Comparison of ENCODE assay signal across 9 cellular contexts in genomic region chr5:100852988-100853449, GRCh38. TPM values are rescaled to one million over a fixed set of nuclear protein-coding genes. Genes with fewer than 3 reads are reported as not detected.
A peak's percentile ranks its signal among the peaks of the same experiment; 100 is the strongest.
DNase-seq lines count a peak whose midpoint lies in the region; ATAC-seq, FAIRE-seq and TF ChIP-seq lines count a peak whose summit lies in the region.
"Had no signal": no experiment of that assay in that cellular context is flagged by ENCODE, and none has a peak within 500 bp of the region (broad histone marks: within the 10 kb centered on the region; RNA-seq: fewer than 3 reads in every experiment).

No MANE protein-coding gene starts in this region.

- DNase-seq in GM12891 (ENCODE audit: insufficient read length, low spot score) (no peak), K562 (ENCODE audit: extremely low read depth in 1 of 4, low spot score in 3 of 4) (no peak), H9 (no peak), right cardiac atrium (no peak), NCI-H1048 (lab: John Stamatoyannopoulos, UW) (no peak)
- no peak for DNase-seq in stimulated activated naive CD4-positive, alpha-beta T cell treated with Interleukin-2 at 50 U/mL for 16 hours (lab: John Stamatoyannopoulos, UW)

- H3K4me1 ChIP-seq in K562 (replicated peaks in 1 of 2; ENCODE audit: control insufficient read depth in 2 of 2, insufficient read depth in 2 of 2, low read length in 2 of 2) (no peaks in the 10 kb centered on the region), H9 (ENCODE audit: insufficient read depth, low read length) (no peaks in the 10 kb centered on the region), right cardiac atrium (ENCODE audit: control insufficient read depth, insufficient read depth, low read length) (no peaks in the 10 kb centered on the region)

- H3K9me3 ChIP-seq in K562 (replicated peaks; ENCODE audit: control insufficient read depth, insufficient read depth, low read depth, low read length) (no peaks in the 10 kb centered on the region), H9 (ENCODE audit: control insufficient read depth, low read depth, low read length) (no peaks in the 10 kb centered on the region), right cardiac atrium (ENCODE audit: control insufficient read depth, low read length) (no peaks in the 10 kb centered on the region)

- H2BK15ac ChIP-seq in H9 (ENCODE audit: low read depth, low read length), result no peak overlapping the region

- H3K79me1 ChIP-seq in H9 (ENCODE audit: insufficient read depth, low read depth, low read length, poor library complexity, severe bottlenecking), result no peaks in the 10 kb centered on the region

- CTCF ChIA-PET in K562 (lab: Yijun Ruan, JAX; ENCODE audit: low intra/inter-chr PET ratio), result no interaction called here

- TF ChIP-seq CTCF in K562 (IDR thresholded peaks at IDR 0.05 in 2 of 3, conservative IDR thresholded peaks at IDR 0.05 in 1 of 3; ENCODE audit: insufficient read depth in 2 of 3, low read depth in 1 of 3, low read length in 3 of 3) (no peak), H9 (conservative IDR thresholded peaks at IDR 0.05) (no peak)

- H2BK20ac ChIP-seq in H9 (ENCODE audit: low read depth, low read length, poor library complexity, severe bottlenecking), result no peak overlapping the region

- no peak overlapping the region for H3K56ac ChIP-seq in H9 (ENCODE audit: insufficient read length, low read depth, low read length)

- no peak overlapping the region for H3K4me3 ChIP-seq in K562
- no peak overlapping the region for H3K4me3 ChIP-seq in right cardiac atrium (ENCODE audit: low read length)

- H2AK5ac ChIP-seq in H9 (ENCODE audit: insufficient read length, low read length), result no peak overlapping the region

- H4K91ac ChIP-seq in H9 (ENCODE audit: insufficient read length, low read depth, low read length), result no peak overlapping the region

- H3K79me2 ChIP-seq in K562 (ENCODE audit: control insufficient read depth, insufficient read depth, low read length) (no peaks in the 10 kb centered on the region), H9 (ENCODE audit: insufficient read depth, low read length) (no peaks in the 10 kb centered on the region)

- no peaks in the 10 kb centered on the region for H3K4me1 Mint-ChIP-seq in H9

- H3K9me3 Mint-ChIP-seq in H9, result no peaks in the 10 kb centered on the region

- H3K9ac ChIP-seq in K562 (ENCODE audit: insufficient read depth in 1 of 2, low read depth in 2 of 2, low read length in 2 of 2) (no peak overlapping the region), H9 (ENCODE audit: extremely low read depth, insufficient read length, low read length) (no peak overlapping the region)

- no TSS peak for BruUV-seq in K562 (replicated peaks; lab: Mats Ljungman, UMichigan)

- ATAC-seq in GM21381 (IDR thresholded peaks at IDR 0.05; ENCODE audit: unreplicated experiment), result peak; percentile 96
- ATAC-seq in HG03460 (IDR thresholded peaks at IDR 0.05; ENCODE audit: unreplicated experiment), result peak; percentile 96
- no peak for ATAC-seq in K562
- no peak for ATAC-seq in right cardiac atrium

- no peak overlapping the region for H3K4me3 Mint-ChIP-seq in H9

- H3K27ac Mint-ChIP-seq in H9, result no peak overlapping the region

- H2BK12ac ChIP-seq in H9 (ENCODE audit: insufficient read length, low read depth, low read length), result no peak overlapping the region

- H3K4me2 ChIP-seq in K562 (ENCODE audit: insufficient read depth, low read length), result no peak overlapping the region
- no peak overlapping the region for H3K4me2 ChIP-seq in H9 (ENCODE audit: insufficient read depth, insufficient read length, low read length)

- no peak overlapping the region for H3T11ph ChIP-seq in H9 (ENCODE audit: low read length)

- H3K23ac ChIP-seq in H9 (ENCODE audit: insufficient read length, low read depth, low read length), result no peak overlapping the region

- H2BK5ac ChIP-seq in H9 (ENCODE audit: insufficient read length, low read length), result no peak overlapping the region

- FAIRE-seq in GM12891 (lab: Jason Lieb, UNC), result peak; percentile 92
- no peak for FAIRE-seq in K562 (lab: Jason Lieb, UNC)

- no peaks in the 10 kb centered on the region for H4K20me1 ChIP-seq in K562 (replicated peaks; ENCODE audit: control insufficient read depth, insufficient read depth, low read length)
- H4K20me1 ChIP-seq in H9 (ENCODE audit: control insufficient read depth, insufficient read depth, insufficient read length), result no peaks in the 10 kb centered on the region

- no peak for TF ChIP-seq RAD21 in K562 (CRISPR knock-in tag; conservative IDR thresholded peaks at IDR 0.05 in 1 of 2, IDR thresholded peaks at IDR 0.05 in 1 of 2)

- TF ChIP-seq EP300 in K562 (IDR thresholded peaks at IDR 0.05; ENCODE audit: low read length), result no peak

- H3K14ac ChIP-seq in H9 (ENCODE audit: insufficient read depth, low read length), result no peak overlapping the region

- H4K8ac ChIP-seq in H9 (replicated peaks; ENCODE audit: insufficient read length, low read depth, low read length), result no peak overlapping the region

- no peak overlapping the region for H2BK120ac ChIP-seq in H9 (ENCODE audit: low read depth, low read length, poor library complexity, severe bottlenecking)

- in situ Hi-C loops in K562 (cut with MboI), result no loop called here

- H3K27ac ChIP-seq in K562 (ENCODE audit: extremely low read depth, low read depth, low read length), result no peak overlapping the region
- H3K27ac ChIP-seq in H9 (ENCODE audit: insufficient read length, low read depth, low read length), result no peak overlapping the region
- H3K27ac ChIP-seq in right cardiac atrium (ENCODE audit: low read length), result no peak overlapping the region
- H3K27ac ChIP-seq: VCaP had no signal

- no peak overlapping the region for H2AFZ ChIP-seq in K562 (ENCODE audit: low read depth, low read length)
- H2AFZ ChIP-seq in H9 (ENCODE audit: low read length), result no peak overlapping the region

- POLR2A ChIA-PET in K562 (lab: Yijun Ruan, JAX), result no interaction called here

- no peaks in the 10 kb centered on the region for H3K27me3 ChIP-seq in K562 (ENCODE audit: control insufficient read depth in 2 of 2, insufficient read depth in 2 of 2, low read length in 2 of 2)
- H3K27me3 ChIP-seq in H9 (ENCODE audit: insufficient read depth, low read length), result no peaks in the 10 kb centered on the region
- H3K27me3 ChIP-seq in right cardiac atrium (ENCODE audit: control insufficient read depth, insufficient read depth), result no peaks in the 10 kb centered on the region

- H3K36me3 Mint-ChIP-seq in H9 (ENCODE audit: insufficient read depth in 1 of 3, low read depth in 3 of 3), result no peaks in the 10 kb centered on the region

- TF ChIP-seq POLR2A in GM12891 (IDR thresholded peaks at IDR 0.05; ENCODE audit: low read depth, low read length), result no peak
- TF ChIP-seq POLR2A in K562 (conservative IDR thresholded peaks at IDR 0.05), result no peak

- no peaks in the 10 kb centered on the region for H3K9me1 ChIP-seq in K562 (ENCODE audit: control insufficient read depth, insufficient read depth, low read length)

- intact Hi-C loops in K562 (cut with micrococcal nuclease) (no loop called here), right cardiac atrium (cut with DNase I) (no loop called here)

- H3K4ac ChIP-seq in H9 (ENCODE audit: low read depth, low read length), result no peak overlapping the region

- H3K23me2 ChIP-seq in H9 (ENCODE audit: insufficient read length, low read depth, low read length, poor library complexity, severe bottlenecking), result no peaks in the 10 kb centered on the region

- no peak overlapping the region for H3K18ac ChIP-seq in H9 (ENCODE audit: insufficient read length, low read depth, low read length)

- no peaks in the 10 kb centered on the region for H3K27me3 Mint-ChIP-seq in H9 (ENCODE audit: low read depth)

- 6% methylated on average over 3 of the region's 3 CpGs for WGBS in K562 (ENCODE audit: insufficient coverage, low coverage, missing lambda C conversion rate)
- no CpG with 5 or more reads among the region's 3 CpGs for WGBS in H9 (ENCODE audit: extremely low coverage, insufficient read length, low lambda C conversion rate)
- 76% methylated on average over 3 of the region's 3 CpGs for WGBS in right cardiac atrium

- H4K5ac ChIP-seq in H9 (ENCODE audit: insufficient read length, low read depth, low read length), result no peak overlapping the region

- H3K36me3 ChIP-seq in K562 (ENCODE audit: control insufficient read depth, insufficient read depth, low read length), result no peaks in the 10 kb centered on the region

TF ChIP-seq in GM12891, 5 proteins besides CTCF, POLR2A, EP300 and RAD21:
- TF ChIP-seq SPI1 (IDR thresholded peaks at IDR 0.05; ENCODE audit: low read depth, low read length) (peak; percentile 94), POU2F2 (IDR thresholded peaks at IDR 0.05; ENCODE audit: low read depth, low read length) (no peak)

RNA-seq across cellular contexts. Expression of gene ST8SIA4, which starts 50.1 kb away (rescaled TPM):
- polyA plus RNA-seq in GM12891 (2012; ENCODE audit: low read depth, missing spikeins), result 13.3 TPM
- total RNA-seq in K562 (2011; cell fraction: chromatin; rRNA removed; ENCODE audit: low replicate concordance), result 2.8 and 5.8 TPM in 2 replicates
- 1.0 and 2.0 TPM in 2 replicates for total RNA-seq in K562 (2011; cell fraction: nucleolus; rRNA removed)
- total RNA-seq in K562 (2011; cell fraction: nucleoplasm; rRNA removed), result 2.3 and 3.4 TPM in 2 replicates
- total RNA-seq in K562 (2014; rRNA removed), result 0.50 and 1.1 TPM in 2 replicates
- 1.3 and 1.5 TPM in 2 replicates for total RNA-seq in K562 (2014; rRNA removed; fragmentation: Illumina TruSeq; extraction: Trizol)
- total RNA-seq in K562 (2015; rRNA removed; fragmentation: Illumina TruSeq; extraction: Trizol), result 1.1 and 1.3 TPM in 2 replicates
- total RNA-seq in K562 (2021), result 0.67 and 2.0 TPM in 2 replicates
- 0.12 and 0.99 TPM in 2 replicates for polyA plus RNA-seq in K562 (2011; rRNA removed)
- 0.06 and 0.21 TPM in 2 replicates for polyA plus RNA-seq in K562 (2011; cell fraction: cytosol; rRNA removed)
- polyA plus RNA-seq in K562 (2011; cell fraction: nucleus; rRNA removed), result 0.20 and 0.47 TPM in 2 replicates
- polyA plus RNA-seq in K562 (2012), result 0.53 and 1.0 TPM in 2 replicates
- polyA plus RNA-seq in K562 (2014; fragmentation: Illumina TruSeq; extraction: Trizol), result 0.48 and 0.51 TPM in 2 replicates
- under 1 TPM; 0.22 to 0.51 TPM for polyA plus RNA-seq in K562 (2014; fragmentation: Nextera tagmentation; extraction: Ambion mirVana)
- 0.54 and 0.61 TPM in 2 replicates for polyA plus RNA-seq in K562 (2014; rRNA removed)
- 0.60 and 1.6 TPM in 2 replicates for polyA minus RNA-seq in K562 (2011; rRNA and poly(A)+ RNA removed)
- polyA minus RNA-seq in K562 (2011; cell fraction: cytosol; rRNA and poly(A)+ RNA removed), result 0.76 TPM in 1 of 2 replicates, not detected in the other
- 0.56 and 1.6 TPM in 2 replicates for polyA minus RNA-seq in K562 (2011; cell fraction: nucleus; rRNA and poly(A)+ RNA removed)
- not detected in 2 replicates for total RNA-seq in H9 (2021)
- 1 to 10 TPM; 3.6 to 5.9 (median 4.3) TPM for total RNA-seq in right cardiac atrium
- 0.84 TPM for polyA plus RNA-seq in right cardiac atrium

Comparison
In these comparisons a context has a peak if more than half of its experiments do, and no peak if none do; other contexts are left out.
1. ATAC-seq: peak in GM21381 (single experiment) and HG03460 (single experiment); none in K562 (single experiment) and right cardiac atrium (0 of 2).